Comparison of ENCODE assay signal across 2 cellular contexts in genomic region chr13:41421983-41422382, GRCh38. TPM values are rescaled to one million over a fixed set of nuclear protein-coding genes. Genes with fewer than 3 reads are reported as not detected.
"Had no signal": no experiment of that assay in that cellular context is flagged by ENCODE, and none has a peak within 500 bp of the region (broad histone marks: within the 10 kb centered on the region; RNA-seq: fewer than 3 reads in every experiment).

No MANE protein-coding gene starts in this region.

RNA-seq across cellular contexts. Expression of gene RGCC, which starts 35.4 kb away (rescaled TPM):
- total RNA-seq: progenitor cell of endocrine pancreas had no signal
- polyA plus RNA-seq: neural cell had no signal
